ENCODE assay signal across 9 cellular contexts in the genomic region with DNA sequence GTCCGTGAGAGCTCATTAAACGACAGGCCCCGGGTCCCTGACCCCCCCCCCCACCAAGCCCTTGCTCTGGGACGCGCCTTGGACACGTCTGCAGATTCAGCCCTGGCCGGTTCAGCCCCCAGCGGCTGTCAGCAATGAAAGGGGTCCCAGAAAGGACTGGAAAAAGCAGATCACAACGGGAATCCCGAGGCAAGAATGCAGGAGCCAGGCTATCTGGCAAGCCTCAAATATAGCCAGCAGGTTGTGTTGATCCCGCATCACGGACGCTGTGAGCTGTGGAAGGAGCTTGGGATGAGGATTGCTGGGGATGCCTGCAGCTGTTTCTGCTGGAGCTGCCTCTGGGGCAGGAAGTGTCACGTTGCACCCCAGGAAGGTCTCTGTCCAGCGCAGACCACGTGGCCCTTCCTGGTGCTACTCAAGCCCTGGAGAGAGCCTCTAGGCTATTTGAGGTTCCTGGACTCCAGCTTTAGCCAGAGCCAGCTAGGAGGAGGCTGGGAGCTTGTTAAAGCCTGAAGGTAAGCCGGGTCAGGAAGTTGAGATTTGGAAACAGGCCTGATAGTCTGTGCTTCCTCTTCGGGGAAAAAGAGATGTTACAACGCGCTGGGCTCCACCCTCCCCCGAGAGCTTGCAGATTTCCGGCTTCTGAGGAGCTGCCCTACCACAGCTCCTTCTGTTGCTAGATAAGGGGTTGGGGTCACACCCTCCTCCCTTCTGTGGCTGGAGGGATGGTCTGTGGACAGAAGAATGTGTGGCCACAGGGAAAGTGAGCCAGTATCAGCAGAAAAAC. TPM values are rescaled to one million over a fixed set of nuclear protein-coding genes. Genes with fewer than 3 reads are reported as not detected.
DNase-seq lines count a peak whose midpoint lies in the region; ATAC-seq, FAIRE-seq and TF ChIP-seq lines count a peak whose summit lies in the region.
"Had no signal": no experiment of that assay in that cellular context is flagged by ENCODE, and none has a peak within 500 bp of the region (broad histone marks: within the 10 kb centered on the region; RNA-seq: fewer than 3 reads in every experiment).

No MANE protein-coding gene starts in this region.

- H3K9me3 Mint-ChIP-seq in Caco-2 (ENCODE audit: unreplicated experiment) (peaks cover 33% of the 10 kb centered on the region), astrocyte (ENCODE audit: unreplicated experiment) (peaks cover 22% of the 10 kb centered on the region)
- peaks cover 14 to 17% of the 10 kb centered on the region in 2 donors for H3K9me3 Mint-ChIP-seq in stimulated activated naive CD8-positive, alpha-beta T cell treated with anti-CD3 and anti-CD28 coated beads, Interleukin-15, amount 100 ng/mL, for 72 hours

- TF ChIP-seq CTCF in Caco-2 (IDR thresholded peaks at IDR 0.05; ENCODE audit: insufficient read depth in 1 of 2, low read depth in 1 of 2, low read length in 1 of 2, severe bottlenecking in 1 of 2, unreplicated experiment in 1 of 2) (no peak), astrocyte (IDR thresholded peaks at IDR 0.05; ENCODE audit: insufficient read depth, low read depth, low read length) (no peak), left lung (IDR thresholded peaks at IDR 0.05) (no peak)

- H3K27me3 Mint-ChIP-seq in Caco-2 (ENCODE audit: insufficient read depth, unreplicated experiment) (no peaks in the 10 kb centered on the region), astrocyte (ENCODE audit: low read depth, unreplicated experiment) (no peaks in the 10 kb centered on the region)
- peaks cover 2% of the 10 kb centered on the region for H3K27me3 Mint-ChIP-seq in stimulated activated naive CD8-positive, alpha-beta T cell treated with anti-CD3 and anti-CD28 coated beads, Interleukin-15, amount 100 ng/mL, for 72 hours

- H3K4me3 ChIP-seq in Caco-2 (ENCODE audit: low read depth, low read length) (peak overlapping the region; percentile 24), MG63 (no peak overlapping the region), astrocyte (ENCODE audit: insufficient read depth, low read depth, low read length) (no peak overlapping the region), left lung (peak overlapping the region in 1 of 2 donors; percentile 26)

- no peaks in the 10 kb centered on the region for H4K20me1 ChIP-seq in astrocyte (ENCODE audit: insufficient read depth, low read length)

- CTCF ChIA-PET in Caco-2 (lab: Charles Lee): no interaction called here

- H3K4me1 ChIP-seq in Caco-2 (no peaks in the 10 kb centered on the region), astrocyte (ENCODE audit: insufficient read depth, low read length) (no peaks in the 10 kb centered on the region), left lung (peaks cover 4 to 35% of the 10 kb centered on the region in 2 donors)

- H3K4me3 Mint-ChIP-seq in Caco-2 (ENCODE audit: unreplicated experiment): peak overlapping the region; percentile 35
- no peak overlapping the region for H3K4me3 Mint-ChIP-seq in astrocyte (ENCODE audit: unreplicated experiment)
- peak overlapping the region; percentile 24 to 67 for H3K4me3 Mint-ChIP-seq in stimulated activated naive CD8-positive, alpha-beta T cell treated with anti-CD3 and anti-CD28 coated beads, Interleukin-15, amount 100 ng/mL, for 72 hours

- TSS peak; percentile 17 for BruUV-seq in Caco-2 (replicated peaks; lab: Mats Ljungman, UMichigan)

- no peak overlapping the region for H2AFZ ChIP-seq in astrocyte (ENCODE audit: low read depth, low read length)

- H3K9me3 ChIP-seq in Caco-2 (no peaks in the 10 kb centered on the region), MG63 (0 out of 2 replicates have a peak, but pooled peaks cover 2% of the 10 kb centered on the region), astrocyte (ENCODE audit: insufficient read depth, low read depth, low read length) (no peaks in the 10 kb centered on the region), left lung (no peaks in the 10 kb centered on the region)

- H3K27ac ChIP-seq in astrocyte (ENCODE audit: low read depth, low read length) (no peak overlapping the region), left lung (peak overlapping the region; percentile 62 to 94)
- H3K27ac ChIP-seq: epithelial cell of prostate had no signal

- H3K27me3 ChIP-seq in Caco-2 (replicated peaks; ENCODE audit: control insufficient read depth, insufficient read depth, low read length) (no peaks in the 10 kb centered on the region), MG63 (no peaks in the 10 kb centered on the region), astrocyte (ENCODE audit: insufficient read depth, low read length) (no peaks in the 10 kb centered on the region), left lung (peaks cover 0 to 26% of the 10 kb centered on the region in 2 donors)

- peak overlapping the region; percentile 39 for H3K27ac Mint-ChIP-seq in Caco-2 (ENCODE audit: unreplicated experiment)
- H3K27ac Mint-ChIP-seq in astrocyte (ENCODE audit: unreplicated experiment): no peak overlapping the region
- peak overlapping the region; percentile 59 to 91 for H3K27ac Mint-ChIP-seq in stimulated activated naive CD8-positive, alpha-beta T cell treated with anti-CD3 and anti-CD28 coated beads, Interleukin-15, amount 100 ng/mL, for 72 hours

- peak; percentile 77 for ATAC-seq in left lung
- ATAC-seq in stimulated activated naive CD8-positive, alpha-beta T cell treated with anti-CD3 and anti-CD28 coated beads, Interleukin-15, amount 100 ng/mL, for 72 hours: peak; percentile 62
- ATAC-seq in HG02981 (IDR thresholded peaks at IDR 0.05; ENCODE audit: unreplicated experiment): no peak
- ATAC-seq in HG03378 (IDR thresholded peaks at IDR 0.05; ENCODE audit: unreplicated experiment): no peak

- H3K4me1 Mint-ChIP-seq in Caco-2 (ENCODE audit: low read depth, unreplicated experiment) (peaks cover 2% of the 10 kb centered on the region), astrocyte (ENCODE audit: low read depth, unreplicated experiment) (no peaks in the 10 kb centered on the region)
- peaks cover 26% of the 10 kb centered on the region for H3K4me1 Mint-ChIP-seq in stimulated activated naive CD8-positive, alpha-beta T cell treated with anti-CD3 and anti-CD28 coated beads, Interleukin-15, amount 100 ng/mL, for 72 hours

- POLR2A ChIA-PET in Caco-2 (lab: Charles Lee): no interaction called here

- H3K36me3 Mint-ChIP-seq in Caco-2 (ENCODE audit: insufficient read depth, unreplicated experiment) (peaks cover 12% of the 10 kb centered on the region), astrocyte (ENCODE audit: low read depth, unreplicated experiment) (no peaks in the 10 kb centered on the region)

- DNase-seq in Caco-2 (peak; percentile 22 to 71), MG63 (peak; percentile 66), astrocyte (ENCODE audit: low read depth) (no peak), left lung (peak; percentile 77 to 86), NCI-H524 (lab: John Stamatoyannopoulos, UW) (no peak)
- DNase-seq in stimulated activated naive CD8-positive, alpha-beta T cell treated with anti-CD3 and anti-CD28 coated beads, Interleukin-15, amount 100 ng/mL, for 72 hours: peak; percentile 28 to 46

- no peak overlapping the region for H3K9ac ChIP-seq in astrocyte (ENCODE audit: low read length)

- H3K36me3 ChIP-seq in Caco-2 (ENCODE audit: control insufficient read depth, insufficient read depth, low read length) (no peaks in the 10 kb centered on the region), MG63 (no peaks in the 10 kb centered on the region), astrocyte (ENCODE audit: insufficient read depth, low read length) (no peaks in the 10 kb centered on the region), left lung (no peaks in the 10 kb centered on the region)

- H3K79me2 ChIP-seq in astrocyte (ENCODE audit: insufficient read depth, low read length): no peaks in the 10 kb centered on the region

- no peak for FAIRE-seq in astrocyte (lab: Jason Lieb, UNC)

- peak overlapping the region; percentile 29 for H3K4me2 ChIP-seq in astrocyte (ENCODE audit: low read length)

- intact Hi-C loops in Caco-2 (cut with micrococcal nuclease; ENCODE audit: unreplicated experiment) (loop anchor here (2.0 to 10.0 kb wide), 2 partner anchors 20 to 76 kb away; a partner anchor contains a TSS), left lung (cut with DNase I) (no loop called here)

RNA-seq across cellular contexts. Expression of a gene that starts 19.3 kb away (rescaled TPM):
- total RNA-seq in Caco-2 (2022) (14.8 and 17.4 TPM in 2 replicates), astrocyte (0.29 and 0.52 TPM in 2 replicates), left lung (10 to 100 TPM; 13.5 to 47.6 TPM)
- total RNA-seq in MG63 (2014; rRNA removed; shearing (Covaris generic); ENCODE audit: low replicate concordance): 0.79 TPM in 1 of 2 replicates, not detected in the other

RNA-seq across cellular contexts. Expression of a gene that starts 36.8 kb away (rescaled TPM):
- not detected in 2 replicates for total RNA-seq in Caco-2 (2022)
- 0.59 and 1.7 TPM in 2 replicates for total RNA-seq in MG63 (2014; rRNA removed; shearing (Covaris generic); ENCODE audit: low replicate concordance)
- total RNA-seq in astrocyte: not detected in 2 replicates
- total RNA-seq in left lung: under 1 TPM; 0.17 to 0.58 TPM

Comparison
In these comparisons a context has a peak if more than half of its experiments do, and no peak if none do; other contexts are left out.
1. DNase-seq: peak in Caco-2 (2 of 2), MG63 (single experiment), left lung (2 of 2) and stimulated activated naive CD8-positive, alpha-beta T cell treated with anti-CD3 and anti-CD28 coated beads, Interleukin-15, amount 100 ng/mL, for 72 hours (2 of 2); none in astrocyte (single experiment) and NCI-H524 (0 of 2).
2. ATAC-seq: peak in left lung (single experiment) and stimulated activated naive CD8-positive, alpha-beta T cell treated with anti-CD3 and anti-CD28 coated beads, Interleukin-15, amount 100 ng/mL, for 72 hours (single experiment); none in HG02981 (single experiment) and HG03378 (single experiment).